ENCODE assay signal across 17 cellular contexts in genomic region chr11:1770528-1770927, GRCh38. TPM values are rescaled to one million over a fixed set of nuclear protein-coding genes. Genes with fewer than 3 reads are reported as not detected.
DNase-seq lines count a peak whose midpoint lies in the region; ATAC-seq and TF ChIP-seq lines count a peak whose summit lies in the region.
"Had no signal": no experiment of that assay in that cellular context is flagged by ENCODE, and none has a peak within 500 bp of the region (broad histone marks: within the 10 kb centered on the region; RNA-seq: fewer than 3 reads in every experiment).

No MANE protein-coding gene starts in this region.

- H3K36me3 ChIP-seq in left lung = no peaks in the 10 kb centered on the region
- H3K36me3 ChIP-seq in vagina = no peaks in the 10 kb centered on the region
- H3K36me3 ChIP-seq: heart right ventricle, ovary had no signal

- TF ChIP-seq POLR2A in vagina (IDR thresholded peaks at IDR 0.05) = no peak

- peak; percentile 7 for ATAC-seq in left lung
- ATAC-seq: heart right ventricle; HepG2; mucosa of descending colon; stimulated activated naive CD8-positive, alpha-beta T cell treated with anti-CD3 and anti-CD28 coated beads, Interleukin-15, Interleukin-2, amounts not matched to agents 100 U/mL and 50 U/mL, for 24 hours had no signal

- no peaks in the 10 kb centered on the region for H3K9me3 ChIP-seq in left lung
- no peaks in the 10 kb centered on the region for H3K9me3 ChIP-seq in vagina
- H3K9me3 ChIP-seq: heart right ventricle, mucosa of descending colon, ovary had no signal

- H3K4me3 ChIP-seq in left lung (no peak overlapping the region), vagina (no peak overlapping the region)
- H3K4me3 ChIP-seq: mucosa of descending colon, ovary had no signal

- H3K27me3 ChIP-seq in left lung (no peaks in the 10 kb centered on the region), vagina (no peaks in the 10 kb centered on the region)
- H3K27me3 ChIP-seq: heart right ventricle, ovary had no signal

- in situ Hi-C loops in KBM-7 (cut with MboI; ENCODE audit: low pct_unique_long_range_greater_than_20kb, low sequenced_read_pairs) = no loop called here

- peak; percentile 0 for DNase-seq in stimulated activated CD4-positive, alpha-beta T cell treated with anti-CD3 and anti-CD28 coated beads, Interleukin-1b, Interleukin-23, amount 100 ng/mL, for 48 hours
- DNase-seq in stimulated activated CD4-positive, alpha-beta T cell treated with anti-CD3 and anti-CD28 coated beads, Interleukin-2, amount 100 ng/mL, for 48 hours = no peak
- peak; percentile 53 for DNase-seq in RPMI7951 (ENCODE audit: low read depth)
- DNase-seq in left lung = peak; percentile 56 to 84
- no peak for DNase-seq in vagina (ENCODE audit: extremely low spot score in 2 of 2)
- DNase-seq in KBM-7 = no peak
- no peak for DNase-seq in HPDE6-E6E7 (ENCODE audit: extremely low spot score)
- no peak for DNase-seq in RKO (ENCODE audit: low spot score)
- DNase-seq: activated CD4-positive, CD25-positive, alpha-beta regulatory T cell; HCEC 1CT; NCI-H1105; ovary; stimulated activated naive CD8-positive, alpha-beta T cell treated with anti-CD3 and anti-CD28 coated beads, Interleukin-15, Interleukin-2, amounts not matched to agents 100 U/mL and 50 U/mL, for 24 hours had no signal

- intact Hi-C loops in left lung (cut with DNase I) (no loop called here), vagina (cut with DNase I) (no loop called here)

- TF ChIP-seq CTCF in left lung (IDR thresholded peaks at IDR 0.05) = no peak
- no peak for TF ChIP-seq CTCF in vagina (IDR thresholded peaks at IDR 0.05)

- H3K27ac ChIP-seq in left lung (peak overlapping the region in 1 of 2 donors; percentile 93), vagina (peak overlapping the region; percentile 68)
- H3K27ac ChIP-seq: ovary had no signal

- peaks cover 3 to 52% of the 10 kb centered on the region in 2 donors for H3K4me1 ChIP-seq in left lung
- peaks cover 55% of the 10 kb centered on the region for H3K4me1 ChIP-seq in vagina

RNA-seq across cellular contexts. Expression of gene CTSD, which starts 6.8 kb away (rescaled TPM):
- total RNA-seq in RPMI7951 (2014; rRNA removed; shearing (Covaris generic)) = 383 and 388 TPM in 2 replicates
- total RNA-seq in left lung = 1,000 to 10,000 TPM; 1,902 to 2,455 TPM
- 508 TPM for total RNA-seq in vagina

RNA-seq across cellular contexts. Expression of gene IFITM10, which starts 20.1 kb away (rescaled TPM):
- total RNA-seq in RPMI7951 (2014; rRNA removed; shearing (Covaris generic)) = 4.3 and 6.6 TPM in 2 replicates
- total RNA-seq in left lung (10 to 100 TPM in 1 of 2 donors, 1 to 10 TPM in 1; 3.4 to 16.5 TPM), vagina (4.9 TPM)
- total RNA-seq: skeletal muscle tissue had no signal

Comparison
In these comparisons a context has a peak if more than half of its experiments do, and no peak if none do; other contexts are left out.
1. DNase-seq: peak in stimulated activated CD4-positive, alpha-beta T cell treated with anti-CD3 and anti-CD28 coated beads, Interleukin-1b, Interleukin-23, amount 100 ng/mL, for 48 hours (single experiment), RPMI7951 (single experiment) and left lung (2 of 2); none in stimulated activated CD4-positive, alpha-beta T cell treated with anti-CD3 and anti-CD28 coated beads, Interleukin-2, amount 100 ng/mL, for 48 hours (0 of 2), vagina (0 of 2), KBM-7 (single experiment), HPDE6-E6E7 (single experiment) and RKO (single experiment).